ENCODE assay signal across 20 cellular contexts in genomic region chr7:87608443-87608842, GRCh38. TPM values are rescaled to one million over a fixed set of nuclear protein-coding genes. Genes with fewer than 3 reads are reported as not detected.
DNase-seq lines count a peak whose midpoint lies in the region; ATAC-seq and TF ChIP-seq lines count a peak whose summit lies in the region.
"Had no signal": no experiment of that assay in that cellular context is flagged by ENCODE, and none has a peak within 500 bp of the region (broad histone marks: within the 10 kb centered on the region; RNA-seq: fewer than 3 reads in every experiment).

No MANE protein-coding gene starts in this region.

- ATAC-seq in left colon = peak; percentile 87
- ATAC-seq: GM23338, PC-3 had no signal

- peaks cover 12% of the 10 kb centered on the region for H3K27me3 Mint-ChIP-seq in activated T-cell treated with anti-CD3 and anti-CD28 coated beads, Interleukin-2, amount 50 U/mL, for 24 hours

- intact Hi-C loops in left colon (cut with DNase I, micrococcal nuclease) (no loop called here), lower leg skin (cut with DNase I; ENCODE audit: low total_unique reads) (no loop called here)

- H3K4me3 ChIP-seq in retinal pigment epithelial cell (ENCODE audit: low read length) (no peak overlapping the region), lower leg skin (ENCODE audit: low read depth, poor library complexity, severe bottlenecking) (no peak overlapping the region)
- H3K4me3 ChIP-seq: BLaER1, GM23338 had no signal

- H3K4me1 Mint-ChIP-seq in activated T-cell treated with anti-CD3 and anti-CD28 coated beads, Interleukin-2, amount 50 U/mL, for 24 hours (ENCODE audit: low read depth) = no peaks in the 10 kb centered on the region
- H3K4me1 Mint-ChIP-seq: CD4-positive, alpha-beta memory T cell; GM23338 had no signal

- 38 to 42% methylated on average over 3 of the region's 3 CpGs for WGBS in lower leg skin, 2 donors

- H3K9me3 Mint-ChIP-seq in activated T-cell treated with anti-CD3 and anti-CD28 coated beads, Interleukin-2, amount 50 U/mL, for 24 hours = no peaks in the 10 kb centered on the region
- H3K9me3 Mint-ChIP-seq: CD4-positive, alpha-beta memory T cell; GM23338 had no signal

- TF ChIP-seq POLR2A in lower leg skin (IDR thresholded peaks at IDR 0.05) = no peak

- no peaks in the 10 kb centered on the region for H3K36me3 Mint-ChIP-seq in activated T-cell treated with anti-CD3 and anti-CD28 coated beads, Interleukin-2, amount 50 U/mL, for 24 hours (ENCODE audit: low read depth)
- H3K36me3 Mint-ChIP-seq: CD4-positive, alpha-beta memory T cell had no signal

- H3K27ac Mint-ChIP-seq in activated T-cell treated with anti-CD3 and anti-CD28 coated beads, Interleukin-2, amount 50 U/mL, for 24 hours = no peak overlapping the region
- H3K27ac Mint-ChIP-seq: CD4-positive, alpha-beta memory T cell; GM23338 had no signal

- DNase-seq in LoVo (ENCODE audit: low spot score) (peak; percentile 79), dermis blood vessel endothelial cell (peak; percentile 58), left colon (no peak), retinal pigment epithelial cell (ENCODE audit: low read depth) (peak; percentile 19), NCI-H2227 (lab: John Stamatoyannopoulos, UW; ENCODE audit: unreplicated experiment) (no peak), lower leg skin (ENCODE audit: low spot score in 2 of 2) (no peak)
- no peak for DNase-seq in activated T-cell treated with anti-CD3 and anti-CD28 coated beads, Interleukin-2, amount 50 U/mL, for 24 hours
- DNase-seq: Calu3; CD4-positive, alpha-beta memory T cell; GF-D8; KG1; NCI-H1417; NCI-H187; NCI-H2107; NCI-H2227 treated with DMSO at 0.1 percent for 48 hours; NCI-H510A treated with DMSO at 0.1 percent for 48 hours; PC-3 had no signal

- H3K4me3 Mint-ChIP-seq in activated T-cell treated with anti-CD3 and anti-CD28 coated beads, Interleukin-2, amount 50 U/mL, for 24 hours = no peak overlapping the region
- H3K4me3 Mint-ChIP-seq: CD4-positive, alpha-beta memory T cell; GM23338 had no signal

- no peak for TF ChIP-seq CTCF in retinal pigment epithelial cell (conservative IDR thresholded peaks at IDR 0.05; ENCODE audit: low read depth, low read length)
- no peak for TF ChIP-seq CTCF in lower leg skin (IDR thresholded peaks at IDR 0.05)

RNA-seq across cellular contexts. Expression of gene ABCB1, which starts 7.8 kb away (rescaled TPM):
- total RNA-seq in dermis blood vessel endothelial cell = 4.6 and 16.2 TPM in 2 replicates
- total RNA-seq in left colon = 100 to 1,000 TPM in 1 of 2 donors, 10 to 100 TPM in 1; 30.5 to 259 TPM
- total RNA-seq in lower leg skin = 1 to 10 TPM in 2 of 4 donors, under 1 TPM in 2; 0.67 to 4.9 (median 2.5) TPM
- total RNA-seq: A673, PC-3 had no signal

RNA-seq across cellular contexts. Expression of gene RUNDC3B, which starts 19.8 kb away (rescaled TPM):
- 0.88 and 1.7 TPM in 2 replicates for total RNA-seq in dermis blood vessel endothelial cell
- 1 to 10 TPM; 4.8 to 8.1 TPM for total RNA-seq in left colon
- total RNA-seq in lower leg skin = 1 to 10 TPM in 2 of 4 donors, under 1 TPM in 2; 0.46 to 5.2 (median 1.0) TPM

Comparison
In these comparisons a context has a peak if more than half of its experiments do, and no peak if none do; other contexts are left out.
1. DNase-seq: peak in LoVo (single experiment), dermis blood vessel endothelial cell (single experiment) and retinal pigment epithelial cell (single experiment); none in left colon (0 of 2), activated T-cell treated with anti-CD3 and anti-CD28 coated beads, Interleukin-2, amount 50 U/mL, for 24 hours (single experiment), NCI-H2227 (single experiment) and lower leg skin (0 of 2).